In genomic region chr1:210448293-210448892, GRCh38 we compare ENCODE assay signal across 9 cellular contexts.
A peak's percentile ranks its signal among the peaks of the same experiment; 100 is the strongest.
DNase-seq lines count a peak whose midpoint lies in the region; ATAC-seq and TF ChIP-seq lines count a peak whose summit lies in the region.
"Had no signal": no experiment of that assay in that cellular context is flagged by ENCODE, and none has a peak within 500 bp of the region (broad histone marks: within the 10 kb centered on the region; RNA-seq: fewer than 3 reads in every experiment).

No MANE protein-coding gene starts in this region.

- WGBS in stomach, 5 donors, result 31 to 45% (median 42%) methylated on average over 4 of the region's 4 CpGs

- H3K4me3 ChIP-seq in left ventricle myocardium inferior (no peak overlapping the region), stomach (no peak overlapping the region)

- H3K27ac Mint-ChIP-seq in activated CD4-positive, alpha-beta T cell treated with anti-CD3 and anti-CD28 coated beads, Interleukin-2, amount 10 ng/mL, durations not matched to agents 24 days and 14 days, result no peak overlapping the region

- no peaks in the 10 kb centered on the region for H3K9me3 Mint-ChIP-seq in activated CD4-positive, alpha-beta T cell treated with anti-CD3 and anti-CD28 coated beads, Interleukin-2, amount 10 ng/mL, durations not matched to agents 24 days and 14 days
- H3K9me3 Mint-ChIP-seq: IgD-negative memory B cell had no signal

- H3K27me3 Mint-ChIP-seq in activated CD4-positive, alpha-beta T cell treated with anti-CD3 and anti-CD28 coated beads, Interleukin-2, amount 10 ng/mL, durations not matched to agents 24 days and 14 days, result peaks cover 14% of the 10 kb centered on the region
- H3K27me3 Mint-ChIP-seq: IgD-negative memory B cell had no signal

- TF ChIP-seq EP300 in stomach (IDR thresholded peaks at IDR 0.05), result no peak

- H3K9me3 ChIP-seq in left ventricle myocardium inferior (replicated peaks) (no peaks in the 10 kb centered on the region), stomach (no peaks in the 10 kb centered on the region)

- H3K36me3 ChIP-seq in left ventricle myocardium inferior (no peaks in the 10 kb centered on the region), stomach (no peaks in the 10 kb centered on the region)

- H3K27me3 ChIP-seq in left ventricle myocardium inferior (ENCODE audit: low read depth) (no peaks in the 10 kb centered on the region), stomach (no peaks in the 10 kb centered on the region)

- peak; percentile 43 for ATAC-seq in GM18909 (IDR thresholded peaks at IDR 0.05; ENCODE audit: poor library complexity, unreplicated experiment)
- ATAC-seq in HG02759 (IDR thresholded peaks at IDR 0.05; ENCODE audit: unreplicated experiment), result no peak

- H3K4me1 Mint-ChIP-seq in activated CD4-positive, alpha-beta T cell treated with anti-CD3 and anti-CD28 coated beads, Interleukin-2, amount 10 ng/mL, durations not matched to agents 24 days and 14 days, result peaks cover 24% of the 10 kb centered on the region

- H3K27ac ChIP-seq in left ventricle myocardium inferior (replicated peaks) (no peak overlapping the region), stomach (no peak overlapping the region)

- H3K36me3 Mint-ChIP-seq in activated CD4-positive, alpha-beta T cell treated with anti-CD3 and anti-CD28 coated beads, Interleukin-2, amount 10 ng/mL, durations not matched to agents 24 days and 14 days (ENCODE audit: low read depth), result no peaks in the 10 kb centered on the region

- no peak overlapping the region for H3K4me3 Mint-ChIP-seq in activated CD4-positive, alpha-beta T cell treated with anti-CD3 and anti-CD28 coated beads, Interleukin-2, amount 10 ng/mL, durations not matched to agents 24 days and 14 days
- H3K4me3 Mint-ChIP-seq: IgD-negative memory B cell had no signal

- TF ChIP-seq CTCF in left ventricle myocardium inferior (IDR thresholded peaks at IDR 0.05; ENCODE audit: borderline replicate concordance) (peak; percentile 70), stomach (IDR thresholded peaks at IDR 0.05) (peak in 5 of 7 experiments; percentile 10 to 52 (median 41))

- H3K4me1 ChIP-seq in left ventricle myocardium inferior, result no peaks in the 10 kb centered on the region
- H3K4me1 ChIP-seq in stomach, result no peaks in the 10 kb centered on the region

- peak; percentile 10 for DNase-seq in CD1c-positive myeloid dendritic cell (ENCODE audit: extremely low spot score)
- peak; percentile 39 for DNase-seq in NCI-H2171 (lab: John Stamatoyannopoulos, UW)
- DNase-seq in activated CD4-positive, alpha-beta T cell treated with anti-CD3 and anti-CD28 coated beads, Interleukin-2, amount 10 ng/mL, durations not matched to agents 24 days and 14 days, result peak; percentile 72
- no peak for DNase-seq in left ventricle myocardium inferior
- no peak for DNase-seq in stomach
- no peak for DNase-seq in NCI-H187 treated with DMSO at 0.1 percent for 48 hours (lab: John Stamatoyannopoulos, UW)

- TF ChIP-seq POLR2A in stomach (IDR thresholded peaks at IDR 0.05), result no peak

- intact Hi-C loops in activated CD4-positive, alpha-beta T cell treated with anti-CD3 and anti-CD28 coated beads, Interleukin-2, amount 10 ng/mL, durations not matched to agents 24 days and 14 days (cut with micrococcal nuclease), result loop anchor here (1.0 to 10.0 kb wide), 7 partner anchors 136 to 1129 kb away; partner anchors contain the start of genes KCNH1, RCOR3 and SLC30A1
- intact Hi-C loops in left ventricle myocardium inferior (cut with micrococcal nuclease) (no loop called here), stomach (cut with DNase I; ENCODE audit: low total_unique reads) (no loop called here)

Comparison
In these comparisons a context has a peak if more than half of its experiments do, and no peak if none do; other contexts are left out.
1. DNase-seq: peak in CD1c-positive myeloid dendritic cell (single experiment), NCI-H2171 (single experiment) and activated CD4-positive, alpha-beta T cell treated with anti-CD3 and anti-CD28 coated beads, Interleukin-2, amount 10 ng/mL, durations not matched to agents 24 days and 14 days (single experiment); none in left ventricle myocardium inferior (single experiment), stomach (single experiment) and NCI-H187 treated with DMSO at 0.1 percent for 48 hours (single experiment).